1 cellular context compared by ENCODE assay signal in the genomic region with DNA sequence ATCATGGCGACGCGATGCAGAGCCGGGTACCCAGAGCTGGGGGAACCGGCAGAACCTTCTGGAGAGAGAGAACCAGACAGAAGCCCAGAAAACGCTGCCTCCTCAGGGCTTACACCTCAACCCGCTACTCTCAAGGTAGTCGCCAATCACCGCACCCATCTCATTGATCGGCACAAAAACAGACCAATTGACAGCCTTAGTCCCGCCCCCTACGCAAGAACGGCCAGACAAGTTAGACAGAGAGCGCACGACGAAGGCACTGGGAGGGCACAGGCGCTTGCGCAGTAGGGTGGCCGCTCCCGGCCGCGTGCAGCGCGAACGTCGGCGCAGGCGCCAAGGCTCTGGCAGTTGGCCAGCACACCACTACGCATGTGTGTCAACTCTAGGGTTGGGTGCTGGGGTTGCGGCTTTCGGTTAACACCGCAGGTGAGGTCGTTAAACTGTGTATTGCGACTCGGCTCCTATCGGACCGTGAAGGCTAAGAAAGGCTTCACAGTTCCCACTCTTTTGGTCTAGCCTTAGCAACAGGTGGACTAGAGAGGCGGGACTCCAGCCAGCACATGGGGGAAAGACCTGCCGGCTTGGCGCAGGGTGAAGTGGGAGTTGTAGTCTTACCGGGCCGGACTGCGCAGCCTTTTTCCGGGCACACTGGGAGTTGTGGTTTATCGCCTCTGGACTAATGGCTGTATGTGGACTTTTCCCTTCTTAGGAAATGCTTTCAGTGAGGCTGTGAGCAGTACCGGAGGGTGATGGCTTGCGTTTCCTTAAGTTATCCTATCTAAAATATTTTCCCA.
TF ChIP-seq lines count a peak whose summit lies in the region.

A gene (minus strand): TSS at position 113 of the 794 bp plus-strand sequence. CDS start 108 bp downstream, at position 5.
A gene (plus strand): TSS at position 347 of the 794 bp plus-strand sequence. CDS start 1,232 bp downstream, outside the sequence.

TF ChIP-seq in HepG2, 621 proteins besides CTCF, POLR2A, EP300 and RAD21 (continued from another document and continues in another):
- TF ChIP-seq RFX5 (IDR thresholded peaks at IDR 0.05; ENCODE audit: low read depth, low read length) (peak; percentile 14; the same call in 1 of the 2 replicates), ZNF256 (CRISPR knock-in tag; conservative IDR thresholded peaks at IDR 0.05) (no peak), PHB2 (IDR thresholded peaks at IDR 0.05; ENCODE audit: partially characterized antibody) (no peak), BRCA1 (CRISPR knock-in tag; IDR thresholded peaks at IDR 0.05) (no peak), ZBTB1 (CRISPR knock-in tag; IDR thresholded peaks at IDR 0.05; ENCODE audit: borderline replicate concordance) (no peak), ZNF713 (CRISPR knock-in tag; IDR thresholded peaks at IDR 0.05) (no peak), SIX4 (CRISPR knock-in tag; IDR thresholded peaks at IDR 0.05) (no peak), PAF1 (CRISPR knock-in tag; IDR thresholded peaks at IDR 0.05) (no peak), ARNT (IDR thresholded peaks at IDR 0.05) (no peak), ZSCAN21 (CRISPR knock-in tag; IDR thresholded peaks at IDR 0.05; ENCODE audit: borderline replicate concordance) (peak; percentile 85), NFKBIZ (CRISPR knock-in tag; IDR thresholded peaks at IDR 0.05) (no peak), YY1 (IDR thresholded peaks at IDR 0.05; ENCODE audit: insufficient read depth, insufficient replicate concordance, low read depth, low read length) (peak; percentile 87), NPAS2 (CRISPR knock-in tag; IDR thresholded peaks at IDR 0.05; ENCODE audit: borderline replicate concordance) (no peak), IKZF1 (IDR thresholded peaks at IDR 0.05) (no peak), ZNF780A (CRISPR knock-in tag; IDR thresholded peaks at IDR 0.05) (no peak), MBD4 (IDR thresholded peaks at IDR 0.05; ENCODE audit: borderline replicate concordance, low read length) (no peak), SALL2 (CRISPR knock-in tag; IDR thresholded peaks at IDR 0.05) (no peak; the same call in 1 of the 2 replicates), ZNF24 (IDR thresholded peaks at IDR 0.05) (no peak), CREB1 (IDR thresholded peaks at IDR 0.05) (peak; percentile 91), CREB1 (CRISPR knock-in tag; IDR thresholded peaks at IDR 0.05) (peak; percentile 95), CEBPB (IDR thresholded peaks at IDR 0.05; ENCODE audit: borderline replicate concordance, low read depth, low read length) (peak; percentile 35; the same call in 1 of the 2 replicates), ZBTB38 (CRISPR knock-in tag; IDR thresholded peaks at IDR 0.05) (peak; percentile 26; the same call in 1 of the 2 replicates), TSC22D2 (CRISPR knock-in tag; IDR thresholded peaks at IDR 0.05; ENCODE audit: borderline replicate concordance) (no peak), PRPF4 (IDR thresholded peaks at IDR 0.05; ENCODE audit: low read depth, low read length, poor library complexity, severe bottlenecking) (no peak), MYC (CRISPR knock-in tag; IDR thresholded peaks at IDR 0.05; ENCODE audit: borderline replicate concordance) (peak; percentile 98), TEAD2 (CRISPR knock-in tag; IDR thresholded peaks at IDR 0.05) (no peak), RNF2 (conservative IDR thresholded peaks at IDR 0.05; ENCODE audit: low read depth) (no peak; the same call in 1 of the 2 replicates), SRSF4 (IDR thresholded peaks at IDR 0.05; ENCODE audit: low read depth, low read length, poor library complexity, severe bottlenecking) (no peak)
- TF ChIP-seq, protein P1, sequence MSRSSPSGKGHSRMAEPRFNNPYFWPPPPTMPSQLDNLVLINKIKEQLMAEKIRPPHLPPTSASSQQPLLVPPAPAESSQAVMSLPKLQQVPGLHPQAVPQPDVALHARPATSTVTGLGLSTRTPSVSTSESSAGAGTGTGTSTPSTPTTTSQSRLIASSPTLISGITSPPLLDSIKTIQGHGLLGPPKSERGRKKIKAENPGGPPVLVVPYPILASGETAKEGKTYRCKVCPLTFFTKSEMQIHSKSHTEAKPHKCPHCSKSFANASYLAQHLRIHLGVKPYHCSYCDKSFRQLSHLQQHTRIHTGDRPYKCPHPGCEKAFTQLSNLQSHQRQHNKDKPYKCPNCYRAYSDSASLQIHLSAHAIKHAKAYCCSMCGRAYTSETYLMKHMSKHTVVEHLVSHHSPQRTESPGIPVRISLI (CRISPR knock-in tag; IDR thresholded peaks at IDR 0.05; ENCODE audit: borderline replicate concordance) = no peak
- TF ChIP-seq, protein P2, sequence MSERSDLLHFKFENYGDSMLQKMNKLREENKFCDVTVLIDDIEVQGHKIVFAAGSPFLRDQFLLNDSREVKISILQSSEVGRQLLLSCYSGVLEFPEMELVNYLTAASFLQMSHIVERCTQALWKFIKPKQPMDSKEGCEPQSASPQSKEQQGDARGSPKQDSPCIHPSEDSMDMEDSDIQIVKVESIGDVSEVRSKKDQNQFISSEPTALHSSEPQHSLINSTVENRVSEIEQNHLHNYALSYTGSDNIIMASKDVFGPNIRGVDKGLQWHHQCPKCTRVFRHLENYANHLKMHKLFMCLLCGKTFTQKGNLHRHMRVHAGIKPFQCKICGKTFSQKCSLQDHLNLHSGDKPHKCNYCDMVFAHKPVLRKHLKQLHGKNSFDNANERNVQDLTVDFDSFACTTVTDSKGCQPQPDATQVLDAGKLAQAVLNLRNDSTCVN (CRISPR knock-in tag; IDR thresholded peaks at IDR 0.05; ENCODE audit: borderline replicate concordance) = peak; percentile 96
- TF ChIP-seq, protein P3, sequence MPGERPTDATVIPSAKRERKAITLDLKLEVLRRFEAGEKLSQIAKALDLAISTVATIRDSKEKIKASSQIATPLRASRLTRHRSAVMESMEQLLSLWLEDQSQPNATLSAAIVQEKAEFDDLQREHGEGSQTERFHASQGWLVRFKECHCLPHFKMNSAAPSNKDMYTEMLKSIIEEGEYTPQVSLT (CRISPR knock-in tag; IDR thresholded peaks at IDR 0.05; ENCODE audit: borderline replicate concordance, low read depth) = no peak
- TF ChIP-seq, protein P4, sequence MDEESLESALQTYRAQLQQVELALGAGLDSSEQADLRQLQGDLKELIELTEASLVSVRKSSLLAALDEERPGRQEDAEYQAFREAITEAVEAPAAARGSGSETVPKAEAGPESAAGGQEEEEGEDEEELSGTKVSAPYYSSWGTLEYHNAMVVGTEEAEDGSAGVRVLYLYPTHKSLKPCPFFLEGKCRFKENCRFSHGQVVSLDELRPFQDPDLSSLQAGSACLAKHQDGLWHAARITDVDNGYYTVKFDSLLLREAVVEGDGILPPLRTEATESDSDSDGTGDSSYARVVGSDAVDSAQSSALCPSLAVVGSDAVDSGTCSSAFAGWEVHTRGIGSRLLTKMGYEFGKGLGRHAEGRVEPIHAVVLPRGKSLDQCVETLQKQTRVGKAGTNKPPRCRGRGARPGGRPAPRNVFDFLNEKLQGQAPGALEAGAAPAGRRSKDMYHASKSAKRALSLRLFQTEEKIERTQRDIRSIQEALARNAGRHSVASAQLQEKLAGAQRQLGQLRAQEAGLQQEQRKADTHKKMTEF (CRISPR knock-in tag; IDR thresholded peaks at IDR 0.05) = peak; percentile 65
- TF ChIP-seq, protein P5, sequence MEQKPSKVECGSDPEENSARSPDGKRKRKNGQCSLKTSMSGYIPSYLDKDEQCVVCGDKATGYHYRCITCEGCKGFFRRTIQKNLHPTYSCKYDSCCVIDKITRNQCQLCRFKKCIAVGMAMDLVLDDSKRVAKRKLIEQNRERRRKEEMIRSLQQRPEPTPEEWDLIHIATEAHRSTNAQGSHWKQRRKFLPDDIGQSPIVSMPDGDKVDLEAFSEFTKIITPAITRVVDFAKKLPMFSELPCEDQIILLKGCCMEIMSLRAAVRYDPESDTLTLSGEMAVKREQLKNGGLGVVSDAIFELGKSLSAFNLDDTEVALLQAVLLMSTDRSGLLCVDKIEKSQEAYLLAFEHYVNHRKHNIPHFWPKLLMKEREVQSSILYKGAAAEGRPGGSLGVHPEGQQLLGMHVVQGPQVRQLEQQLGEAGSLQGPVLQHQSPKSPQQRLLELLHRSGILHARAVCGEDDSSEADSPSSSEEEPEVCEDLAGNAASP (CRISPR knock-in tag; IDR thresholded peaks at IDR 0.05; ENCODE audit: borderline replicate concordance) = peak; percentile 21; the same call in 1 of the 2 replicates
- TF ChIP-seq, protein P6, sequence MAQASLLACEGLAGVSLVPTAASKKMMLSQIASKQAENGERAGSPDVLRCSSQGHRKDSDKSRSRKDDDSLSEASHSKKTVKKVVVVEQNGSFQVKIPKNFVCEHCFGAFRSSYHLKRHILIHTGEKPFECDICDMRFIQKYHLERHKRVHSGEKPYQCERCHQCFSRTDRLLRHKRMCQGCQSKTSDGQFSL (CRISPR knock-in tag; IDR thresholded peaks at IDR 0.05) = no peak
- TF ChIP-seq, protein P7, sequence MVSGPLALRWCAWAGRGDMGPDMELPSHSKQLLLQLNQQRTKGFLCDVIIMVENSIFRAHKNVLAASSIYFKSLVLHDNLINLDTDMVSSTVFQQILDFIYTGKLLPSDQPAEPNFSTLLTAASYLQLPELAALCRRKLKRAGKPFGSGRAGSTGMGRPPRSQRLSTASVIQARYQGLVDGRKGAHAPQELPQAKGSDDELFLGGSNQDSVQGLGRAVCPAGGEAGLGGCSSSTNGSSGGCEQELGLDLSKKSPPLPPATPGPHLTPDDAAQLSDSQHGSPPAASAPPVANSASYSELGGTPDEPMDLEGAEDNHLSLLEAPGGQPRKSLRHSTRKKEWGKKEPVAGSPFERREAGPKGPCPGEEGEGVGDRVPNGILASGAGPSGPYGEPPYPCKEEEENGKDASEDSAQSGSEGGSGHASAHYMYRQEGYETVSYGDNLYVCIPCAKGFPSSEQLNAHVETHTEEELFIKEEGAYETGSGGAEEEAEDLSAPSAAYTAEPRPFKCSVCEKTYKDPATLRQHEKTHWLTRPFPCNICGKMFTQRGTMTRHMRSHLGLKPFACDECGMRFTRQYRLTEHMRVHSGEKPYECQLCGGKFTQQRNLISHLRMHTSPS (CRISPR knock-in tag; IDR thresholded peaks at IDR 0.05; ENCODE audit: low read depth) = no peak
- TF ChIP-seq, protein P8, sequence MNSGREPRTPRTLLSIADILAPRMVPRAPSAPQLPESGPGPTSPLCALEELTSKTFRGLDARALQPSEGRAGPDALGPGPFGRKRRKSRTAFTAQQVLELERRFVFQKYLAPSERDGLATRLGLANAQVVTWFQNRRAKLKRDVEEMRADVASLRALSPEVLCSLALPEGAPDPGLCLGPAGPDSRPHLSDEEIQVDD (CRISPR knock-in tag; IDR thresholded peaks at IDR 0.05; ENCODE audit: borderline replicate concordance) = no peak
- TF ChIP-seq, protein P9, sequence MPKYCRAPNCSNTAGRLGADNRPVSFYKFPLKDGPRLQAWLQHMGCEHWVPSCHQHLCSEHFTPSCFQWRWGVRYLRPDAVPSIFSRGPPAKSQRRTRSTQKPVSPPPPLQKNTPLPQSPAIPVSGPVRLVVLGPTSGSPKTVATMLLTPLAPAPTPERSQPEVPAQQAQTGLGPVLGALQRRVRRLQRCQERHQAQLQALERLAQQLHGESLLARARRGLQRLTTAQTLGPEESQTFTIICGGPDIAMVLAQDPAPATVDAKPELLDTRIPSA (CRISPR knock-in tag; IDR thresholded peaks at IDR 0.05; ENCODE audit: borderline replicate concordance) = 0 out of 2 replicates have a peak, but pooled peaks have one; percentile 28
- TF ChIP-seq, protein P10, sequence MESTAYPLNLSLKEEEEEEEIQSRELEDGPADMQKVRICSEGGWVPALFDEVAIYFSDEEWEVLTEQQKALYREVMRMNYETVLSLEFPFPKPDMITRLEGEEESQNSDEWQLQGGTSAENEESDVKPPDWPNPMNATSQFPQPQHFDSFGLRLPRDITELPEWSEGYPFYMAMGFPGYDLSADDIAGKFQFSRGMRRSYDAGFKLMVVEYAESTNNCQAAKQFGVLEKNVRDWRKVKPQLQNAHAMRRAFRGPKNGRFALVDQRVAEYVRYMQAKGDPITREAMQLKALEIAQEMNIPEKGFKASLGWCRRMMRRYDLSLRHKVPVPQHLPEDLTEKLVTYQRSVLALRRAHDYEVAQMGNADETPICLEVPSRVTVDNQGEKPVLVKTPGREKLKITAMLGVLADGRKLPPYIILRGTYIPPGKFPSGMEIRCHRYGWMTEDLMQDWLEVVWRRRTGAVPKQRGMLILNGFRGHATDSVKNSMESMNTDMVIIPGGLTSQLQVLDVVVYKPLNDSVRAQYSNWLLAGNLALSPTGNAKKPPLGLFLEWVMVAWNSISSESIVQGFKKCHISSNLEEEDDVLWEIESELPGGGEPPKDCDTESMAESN (CRISPR knock-in tag; conservative IDR thresholded peaks at IDR 0.05) = no peak
- TF ChIP-seq, protein P11, sequence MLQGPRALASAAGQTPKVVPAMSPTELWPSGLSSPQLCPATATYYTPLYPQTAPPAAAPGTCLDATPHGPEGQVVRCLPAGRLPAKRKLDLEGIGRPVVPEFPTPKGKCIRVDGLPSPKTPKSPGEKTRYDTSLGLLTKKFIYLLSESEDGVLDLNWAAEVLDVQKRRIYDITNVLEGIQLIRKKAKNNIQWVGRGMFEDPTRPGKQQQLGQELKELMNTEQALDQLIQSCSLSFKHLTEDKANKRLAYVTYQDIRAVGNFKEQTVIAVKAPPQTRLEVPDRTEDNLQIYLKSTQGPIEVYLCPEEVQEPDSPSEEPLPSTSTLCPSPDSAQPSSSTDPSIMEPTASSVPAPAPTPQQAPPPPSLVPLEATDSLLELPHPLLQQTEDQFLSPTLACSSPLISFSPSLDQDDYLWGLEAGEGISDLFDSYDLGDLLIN (CRISPR knock-in tag; IDR thresholded peaks at IDR 0.05; ENCODE audit: borderline replicate concordance) = no peak
- TF ChIP-seq, protein P12, sequence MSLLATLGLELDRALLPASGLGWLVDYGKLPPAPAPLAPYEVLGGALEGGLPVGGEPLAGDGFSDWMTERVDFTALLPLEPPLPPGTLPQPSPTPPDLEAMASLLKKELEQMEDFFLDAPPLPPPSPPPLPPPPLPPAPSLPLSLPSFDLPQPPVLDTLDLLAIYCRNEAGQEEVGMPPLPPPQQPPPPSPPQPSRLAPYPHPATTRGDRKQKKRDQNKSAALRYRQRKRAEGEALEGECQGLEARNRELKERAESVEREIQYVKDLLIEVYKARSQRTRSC (CRISPR knock-in tag; IDR thresholded peaks at IDR 0.05; ENCODE audit: low read depth) = no peak
- TF ChIP-seq, protein P13, sequence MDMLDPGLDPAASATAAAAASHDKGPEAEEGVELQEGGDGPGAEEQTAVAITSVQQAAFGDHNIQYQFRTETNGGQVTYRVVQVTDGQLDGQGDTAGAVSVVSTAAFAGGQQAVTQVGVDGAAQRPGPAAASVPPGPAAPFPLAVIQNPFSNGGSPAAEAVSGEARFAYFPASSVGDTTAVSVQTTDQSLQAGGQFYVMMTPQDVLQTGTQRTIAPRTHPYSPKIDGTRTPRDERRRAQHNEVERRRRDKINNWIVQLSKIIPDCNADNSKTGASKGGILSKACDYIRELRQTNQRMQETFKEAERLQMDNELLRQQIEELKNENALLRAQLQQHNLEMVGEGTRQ (IDR thresholded peaks at IDR 0.05; ENCODE audit: low read depth, low read length) = no peak
- TF ChIP-seq, protein P13 (CRISPR knock-in tag; IDR thresholded peaks at IDR 0.05; ENCODE audit: borderline replicate concordance) = 0 out of 2 replicates have a peak, but pooled peaks have one; percentile 27
